Comparison of ENCODE assay signal across 27 cellular contexts in the genomic region with DNA sequence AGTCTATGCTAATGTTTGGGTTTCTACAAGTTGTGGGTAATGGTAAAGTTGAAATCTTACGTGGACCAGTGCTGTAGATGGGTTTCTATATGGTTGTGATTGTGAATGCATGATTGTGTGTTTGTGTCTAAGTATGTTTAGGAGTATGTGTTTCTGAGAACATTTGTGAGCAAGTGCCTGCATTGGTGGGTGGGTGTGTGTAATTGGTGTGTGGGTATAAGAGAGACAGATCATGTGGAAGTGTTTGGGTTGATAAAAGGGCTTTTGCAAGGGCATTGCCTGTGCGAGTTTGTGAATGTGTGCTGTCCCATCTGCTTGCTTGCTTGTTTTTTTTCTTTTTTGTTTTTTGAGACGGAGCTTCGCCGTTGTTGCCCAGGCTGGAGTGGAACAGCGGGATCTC. TPM values are rescaled to one million over a fixed set of nuclear protein-coding genes. Genes with fewer than 3 reads are reported as not detected.
"Had no signal": no experiment of that assay in that cellular context is flagged by ENCODE, and none has a peak within 500 bp of the region (broad histone marks: within the 10 kb centered on the region; RNA-seq: fewer than 3 reads in every experiment).

No MANE protein-coding gene starts in this region.

- H3K9me3 ChIP-seq: adrenal gland, esophagus muscularis mucosa, gastroesophageal sphincter, heart right ventricle, mucosa of descending colon, thyroid gland had no signal

- H3K36me3 ChIP-seq: adrenal gland, esophagus muscularis mucosa, gastroesophageal sphincter, heart right ventricle, thyroid gland had no signal

- H3K27me3 ChIP-seq: adrenal gland, esophagus muscularis mucosa, gastroesophageal sphincter, heart right ventricle, thyroid gland had no signal

- H3K27ac ChIP-seq: adrenal gland, esophagus muscularis mucosa, gastroesophageal sphincter, heart right ventricle, thyroid gland had no signal

- H3K36me3 Mint-ChIP-seq: activated naive CD4-positive, alpha-beta T cell treated with anti-CD3 and anti-CD28 coated beads, Interleukin-2, amount 50 U/mL, for 72 hours had no signal

- H3K4me3 Mint-ChIP-seq: activated T-cell treated with anti-CD3 and anti-CD28 coated beads, Interleukin-2, amount 50 U/mL, for 72 hours; immature natural killer cell; naive thymus-derived CD4-positive, alpha-beta T cell; T-helper 1 cell treated with Interleukin-12 subunit alpha and Interleukin-12 subunit beta and Interleukin-4 antibody, amounts not matched to agents 30 μg/mL and 1 μg/mL, for 36 hours had no signal

- DNase-seq: activated CD4-positive, alpha-beta T cell treated with anti-CD3 and anti-CD28 coated beads for 1 hour; activated CD4-positive, alpha-beta T cell treated with anti-CD3 and anti-CD28 coated beads, Interleukin-2, amount 50 U/mL, for 4 hours; activated effector memory CD4-positive, alpha-beta T cell treated with anti-CD3 and anti-CD28 coated beads, Interleukin-2, amount 50 U/mL, for 16 hours; activated T-cell treated with anti-CD3 and anti-CD28 coated beads, Interleukin-2, amount 50 U/mL, for 72 hours; adrenal gland; cerebellar nuclear complex; effector CD8-positive, alpha-beta T cell; heart right ventricle; immature natural killer cell; kidney glomerular epithelial cell; left ventricle myocardium superior; mucosa of descending colon; naive thymus-derived CD4-positive, alpha-beta T cell; nucleus accumbens; stimulated activated CD4-positive, alpha-beta T cell treated with anti-CD3 and anti-CD28 coated beads, Interleukin-1b, Interleukin-23, amount 100 ng/mL, for 48 hours; stimulated activated CD8-positive, alpha-beta memory T cell treated with anti-CD3 and anti-CD28 coated beads, Interleukin-4, amount 100 ng/mL, for 48 hours; stimulated activated naive CD4-positive, alpha-beta T cell; thyroid gland had no signal

- H3K27ac Mint-ChIP-seq: activated T-cell treated with anti-CD3 and anti-CD28 coated beads, Interleukin-2, amount 50 U/mL, for 72 hours; immature natural killer cell; T-helper 1 cell treated with Interleukin-12 subunit alpha and Interleukin-12 subunit beta and Interleukin-4 antibody, amounts not matched to agents 30 μg/mL and 1 μg/mL, for 36 hours had no signal

- H3K27me3 Mint-ChIP-seq: naive thymus-derived CD4-positive, alpha-beta T cell had no signal

- H3K9me3 Mint-ChIP-seq: activated naive CD4-positive, alpha-beta T cell treated with anti-CD3 and anti-CD28 coated beads, Interleukin-2, amount 50 U/mL, for 72 hours; activated T-cell treated with anti-CD3 and anti-CD28 coated beads, Interleukin-2, amount 50 U/mL, for 72 hours; immature natural killer cell; T-helper 1 cell treated with Interleukin-12 subunit alpha and Interleukin-12 subunit beta and Interleukin-4 antibody, amounts not matched to agents 30 μg/mL and 1 μg/mL, for 36 hours had no signal

- H3K4me3 ChIP-seq: adrenal gland, esophagus muscularis mucosa, gastroesophageal sphincter, heart right ventricle, mucosa of descending colon, thyroid gland had no signal

RNA-seq across cellular contexts. Expression of gene ID1, which starts 25.8 kb away (rescaled TPM):
- polyA plus RNA-seq: naive thymus-derived CD4-positive, alpha-beta T cell had no signal

RNA-seq across cellular contexts. Expression of gene COX4I2, which starts 58.5 kb away (rescaled TPM):
- total RNA-seq: activated CD8-positive, alpha-beta memory T cell treated with anti-CD3 and anti-CD28 coated beads for 36 hours; activated naive CD4-positive, alpha-beta T cell treated with anti-CD3 and anti-CD28 coated beads, Interleukin-2, amount 50 U/mL, for 72 hours; activated T-cell treated with anti-CD3 and anti-CD28 coated beads, Interleukin-2, amount 50 U/mL, for 72 hours; adrenal gland; astrocyte; bronchial epithelial cell; endothelial cell of umbilical vein; naive thymus-derived CD4-positive, alpha-beta T cell; renal cortical epithelial cell had no signal
- polyA plus RNA-seq: endothelial cell of umbilical vein; immature natural killer cell; naive thymus-derived CD4-positive, alpha-beta T cell had no signal
